10 cellular contexts compared by ENCODE assay signal in genomic region chr10:121042342-121042741, GRCh38.
"Had no signal": no experiment of that assay in that cellular context is flagged by ENCODE, and none has a peak within 500 bp of the region (broad histone marks: within the 10 kb centered on the region; RNA-seq: fewer than 3 reads in every experiment).

No MANE protein-coding gene starts in this region.

- H3K9me3 ChIP-seq: HAP-1 had no signal

- H3K4me3 ChIP-seq: GM23248, HAP-1, K562 had no signal

- H3K36me3 ChIP-seq: HAP-1 had no signal

- DNase-seq: GM23248, GOT3, H7, HFFc6, IMR-90, KG1 had no signal

- ATAC-seq: HCT116, K562 had no signal

- H3K4me1 ChIP-seq: HAP-1 had no signal

- FAIRE-seq: K562 had no signal

- H3K9ac ChIP-seq: GM23248 had no signal

- H3K27ac ChIP-seq: GM23248, HL-60 had no signal
